ENCODE assay signal across 14 cellular contexts in the genomic region with DNA sequence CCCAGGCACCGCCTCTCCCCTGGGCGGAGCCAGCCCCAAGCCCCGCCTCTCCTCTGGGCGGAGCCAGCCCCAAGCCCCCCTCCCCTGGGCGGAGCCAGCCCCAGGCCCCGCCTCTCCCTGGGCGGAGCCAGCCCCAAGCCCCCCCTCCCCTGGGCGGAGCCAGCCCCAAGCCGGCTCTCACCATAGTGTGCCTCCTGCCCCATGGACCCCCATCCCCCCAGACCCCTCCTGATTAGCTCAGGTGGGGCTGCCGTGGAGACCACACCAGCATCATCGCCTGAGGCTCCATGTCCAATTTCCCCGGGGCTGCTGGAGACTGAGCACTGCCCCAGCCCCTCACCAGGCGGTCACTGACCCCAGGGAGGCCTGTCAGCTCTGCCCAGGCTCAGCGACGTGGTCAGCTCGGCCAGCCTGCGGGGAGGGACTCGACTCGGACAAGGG. TPM values are rescaled to one million over a fixed set of nuclear protein-coding genes. Genes with fewer than 3 reads are reported as not detected.
A peak's percentile ranks its signal among the peaks of the same experiment; 100 is the strongest.
DNase-seq lines count a peak whose midpoint lies in the region; ATAC-seq and TF ChIP-seq lines count a peak whose summit lies in the region.
"Had no signal": no experiment of that assay in that cellular context is flagged by ENCODE, and none has a peak within 500 bp of the region (broad histone marks: within the 10 kb centered on the region; RNA-seq: fewer than 3 reads in every experiment).

No MANE protein-coding gene starts in this region.

- intact Hi-C loops in activated CD8-positive, alpha-beta T cell treated with anti-CD3 and anti-CD28 coated beads for 36 hours (cut with micrococcal nuclease) = no loop called here

- TF ChIP-seq CTCF in activated CD8-positive, alpha-beta T cell treated with anti-CD3 and anti-CD28 coated beads for 36 hours (IDR thresholded peaks at IDR 0.05) = no peak

- POLR2A ChIA-PET in activated CD8-positive, alpha-beta T cell treated with anti-CD3 and anti-CD28 coated beads for 36 hours (lab: Charles Lee) = interaction anchor here (2.1 kb wide), 1 partner anchor 13 kb away, joined by 5 read pairs; no protein-coding TSS in a partner anchor
- POLR2A ChIA-PET in activated CD8-positive, alpha-beta T cell treated with anti-CD3 and anti-CD28 coated beads, Interleukin-2, amount 10 ng/mL, durations not matched to agents 7 days and 5 days (lab: Charles Lee) = no interaction called here

- H3K4me1 Mint-ChIP-seq in activated CD8-positive, alpha-beta T cell treated with anti-CD3 and anti-CD28 coated beads for 36 hours (ENCODE audit: low read depth) = peaks cover 4% of the 10 kb centered on the region
- H3K4me1 Mint-ChIP-seq in activated CD8-positive, alpha-beta T cell treated with anti-CD3 and anti-CD28 coated beads, Interleukin-2, amount 10 ng/mL, durations not matched to agents 7 days and 5 days (ENCODE audit: low read depth) = peaks cover 14% of the 10 kb centered on the region
- peaks cover 0 to 17% of the 10 kb centered on the region in 2 donors for H3K4me1 Mint-ChIP-seq in immature natural killer cell

- in situ Hi-C loops in GM23248 (cut with MboI) = no loop called here

- no peak overlapping the region for H3K4me3 Mint-ChIP-seq in activated CD8-positive, alpha-beta T cell treated with anti-CD3 and anti-CD28 coated beads for 36 hours
- H3K4me3 Mint-ChIP-seq in activated CD8-positive, alpha-beta T cell treated with anti-CD3 and anti-CD28 coated beads, Interleukin-2, amount 10 ng/mL, durations not matched to agents 7 days and 5 days = no peak overlapping the region
- H3K4me3 Mint-ChIP-seq in immature natural killer cell = no peak overlapping the region
- H3K4me3 Mint-ChIP-seq: stimulated activated naive B cell treated with anti-CD40 and anti-IgM and Interleukin-4, amounts not matched to agents 10 μg/mL and 1 μg/mL and 100 μg/mL, for 72 hours had no signal

- no peaks in the 10 kb centered on the region for H4K20me1 ChIP-seq in GM23248 (ENCODE audit: insufficient read depth)

- H3K9ac ChIP-seq in GM23248 = no peak overlapping the region

- H3K36me3 Mint-ChIP-seq in activated CD8-positive, alpha-beta T cell treated with anti-CD3 and anti-CD28 coated beads for 36 hours (ENCODE audit: low read depth) = no peaks in the 10 kb centered on the region
- peaks cover 4% of the 10 kb centered on the region for H3K36me3 Mint-ChIP-seq in activated CD8-positive, alpha-beta T cell treated with anti-CD3 and anti-CD28 coated beads, Interleukin-2, amount 10 ng/mL, durations not matched to agents 7 days and 5 days (ENCODE audit: low read depth)
- H3K36me3 Mint-ChIP-seq in immature natural killer cell = peaks cover 0 to 3% (median 0%) of the 10 kb centered on the region in 3 donors
- H3K36me3 Mint-ChIP-seq: stimulated activated naive B cell treated with anti-CD40 and anti-IgM and Interleukin-4, amounts not matched to agents 10 μg/mL and 1 μg/mL and 100 μg/mL, for 72 hours had no signal

- CTCF ChIA-PET in activated CD8-positive, alpha-beta T cell treated with anti-CD3 and anti-CD28 coated beads for 36 hours (lab: Charles Lee) = interaction anchor here (2.5 kb wide), 1 partner anchor 14 kb away, joined by 12 read pairs; no protein-coding TSS in a partner anchor
- CTCF ChIA-PET in activated CD8-positive, alpha-beta T cell treated with anti-CD3 and anti-CD28 coated beads, Interleukin-2, amount 10 ng/mL, durations not matched to agents 7 days and 5 days (lab: Charles Lee) = no interaction called here

- 75 to 92% methylated on average over 9 to 19 of the region's 19 CpGs for WGBS in GM23248 (ENCODE audit: low coverage in 1 of 2, low lambda C conversion rate in 2 of 2, missing lambda C conversion rate in 2 of 2), 2 experiments

- no peaks in the 10 kb centered on the region for H3K4me1 ChIP-seq in GM23248 (ENCODE audit: insufficient read depth)

- 0 out of 2 replicates have a peak, but pooled peaks cover 7% of the 10 kb centered on the region for H3F3A ChIP-seq in GM23248 (ENCODE audit: insufficient read depth)

- peaks cover 2% of the 10 kb centered on the region for H3K9me3 Mint-ChIP-seq in activated CD8-positive, alpha-beta T cell treated with anti-CD3 and anti-CD28 coated beads for 36 hours
- H3K9me3 Mint-ChIP-seq in activated CD8-positive, alpha-beta T cell treated with anti-CD3 and anti-CD28 coated beads, Interleukin-2, amount 10 ng/mL, durations not matched to agents 7 days and 5 days (ENCODE audit: insufficient read depth) = peaks cover 5% of the 10 kb centered on the region
- H3K9me3 Mint-ChIP-seq in immature natural killer cell = peaks cover 0 to 1% (median 0%) of the 10 kb centered on the region in 6 donors

- DNase-seq in activated CD8-positive, alpha-beta T cell treated with anti-CD3 and anti-CD28 coated beads for 36 hours = peak; percentile 57
- no peak for DNase-seq in activated CD8-positive, alpha-beta T cell treated with anti-CD3 and anti-CD28 coated beads, Interleukin-2, amount 10 ng/mL, durations not matched to agents 7 days and 5 days
- peak; percentile 39 for DNase-seq in GM23248
- DNase-seq in activated CD4-positive, alpha-beta T cell treated with anti-CD3 and anti-CD28 coated beads, Interleukin-2, amount 50 U/mL, for 1 hour = peak; percentile 45
- peak; percentile 21 to 29 (median 25) for DNase-seq in immature natural killer cell
- DNase-seq: DMS79; dorsolateral prefrontal cortex; Kasumi-1; NCI-H187 treated with DMSO at 0.1 percent for 48 hours; SHP77 treated with DMSO at 0.1 percent for 48 hours; stimulated activated naive B cell treated with anti-CD40 and anti-IgM and Interleukin-4, amounts not matched to agents 10 μg/mL and 1 μg/mL and 100 μg/mL, for 72 hours had no signal

- no peak overlapping the region for H3K4me3 ChIP-seq in GM23248
- H3K4me3 ChIP-seq: dorsolateral prefrontal cortex had no signal

- H3K9me3 ChIP-seq in GM23248 (ENCODE audit: low read depth) = no peaks in the 10 kb centered on the region

- peaks cover 6% of the 10 kb centered on the region for H3K27me3 Mint-ChIP-seq in activated CD8-positive, alpha-beta T cell treated with anti-CD3 and anti-CD28 coated beads for 36 hours
- H3K27me3 Mint-ChIP-seq in activated CD8-positive, alpha-beta T cell treated with anti-CD3 and anti-CD28 coated beads, Interleukin-2, amount 10 ng/mL, durations not matched to agents 7 days and 5 days (ENCODE audit: low read depth) = peaks cover 4% of the 10 kb centered on the region
- peaks cover 0 to 14% (median 10%) of the 10 kb centered on the region in 3 donors for H3K27me3 Mint-ChIP-seq in immature natural killer cell (ENCODE audit: low read depth in 3 of 3)

- no peak overlapping the region for H3K27ac Mint-ChIP-seq in activated CD8-positive, alpha-beta T cell treated with anti-CD3 and anti-CD28 coated beads for 36 hours
- H3K27ac Mint-ChIP-seq in activated CD8-positive, alpha-beta T cell treated with anti-CD3 and anti-CD28 coated beads, Interleukin-2, amount 10 ng/mL, durations not matched to agents 7 days and 5 days = no peak overlapping the region
- H3K27ac Mint-ChIP-seq in immature natural killer cell = no peak overlapping the region
- H3K27ac Mint-ChIP-seq: stimulated activated naive B cell treated with anti-CD40 and anti-IgM and Interleukin-4, amounts not matched to agents 10 μg/mL and 1 μg/mL and 100 μg/mL, for 72 hours had no signal

- H2AFZ ChIP-seq in GM23248 = no peak overlapping the region

- no peaks in the 10 kb centered on the region for H3K9me2 ChIP-seq in GM23248 (ENCODE audit: insufficient read depth)

- H3K36me3 ChIP-seq in GM23248 (ENCODE audit: low read depth) = no peaks in the 10 kb centered on the region

- ATAC-seq in activated CD8-positive, alpha-beta T cell treated with anti-CD3 and anti-CD28 coated beads for 36 hours = peak; percentile 19
- no peak for ATAC-seq in activated CD8-positive, alpha-beta T cell treated with anti-CD3 and anti-CD28 coated beads, Interleukin-2, amount 10 ng/mL, durations not matched to agents 7 days and 5 days
- no peak for ATAC-seq in GM18519 (IDR thresholded peaks at IDR 0.05; ENCODE audit: low FRiP score, unreplicated experiment)
- ATAC-seq in GM19351 (IDR thresholded peaks at IDR 0.05; ENCODE audit: unreplicated experiment) = no peak
- ATAC-seq in GM21717 (IDR thresholded peaks at IDR 0.05; ENCODE audit: unreplicated experiment) = no peak
- ATAC-seq: stimulated activated naive B cell treated with anti-CD40 and anti-IgM and Interleukin-4, amounts not matched to agents 10 μg/mL and 1 μg/mL and 100 μg/mL, for 72 hours had no signal

- no peak overlapping the region for H3K27ac ChIP-seq in GM23248

- no peak overlapping the region for H3K4me2 ChIP-seq in GM23248 (ENCODE audit: unreplicated experiment)

- H3K79me2 ChIP-seq in GM23248 (ENCODE audit: insufficient read depth) = no peaks in the 10 kb centered on the region

- H3K27me3 ChIP-seq in GM23248 (replicated peaks; ENCODE audit: insufficient read depth) = no peaks in the 10 kb centered on the region

RNA-seq across cellular contexts. Expression of gene MADCAM1, which starts 4.2 kb away (rescaled TPM):
- under 1 TPM; 0.20 to 0.22 TPM for total RNA-seq in activated CD8-positive, alpha-beta T cell treated with anti-CD3 and anti-CD28 coated beads for 36 hours
- total RNA-seq in activated CD8-positive, alpha-beta T cell treated with anti-CD3 and anti-CD28 coated beads, Interleukin-2, amount 10 ng/mL, durations not matched to agents 7 days and 5 days = under 1 TPM; 0.16 to 0.39 TPM
- 0.54 TPM in 1 of 2 replicates, not detected in the other for total RNA-seq in GM23248 (2014; rRNA removed; shearing (Covaris generic))
- polyA plus RNA-seq in GM23248 (2016; fragmentation: Nextera tagmentation; extraction: Ambion mirVana) = 0.11 and 0.38 TPM in 2 replicates
- under 1 TPM in 1 of 3 donors, not detected in 2; 0.30 TPM for polyA plus RNA-seq in immature natural killer cell

RNA-seq across cellular contexts. Expression of gene TPGS1, which starts 15.2 kb away (rescaled TPM):
- total RNA-seq in activated CD8-positive, alpha-beta T cell treated with anti-CD3 and anti-CD28 coated beads for 36 hours = 1 to 10 TPM; 8.9 to 9.3 TPM
- 10 to 100 TPM; 20.1 to 20.7 TPM for total RNA-seq in activated CD8-positive, alpha-beta T cell treated with anti-CD3 and anti-CD28 coated beads, Interleukin-2, amount 10 ng/mL, durations not matched to agents 7 days and 5 days
- 60.5 and 72.2 TPM in 2 replicates for total RNA-seq in GM23248 (2014; rRNA removed; shearing (Covaris generic))
- polyA plus RNA-seq in GM23248 (2016; fragmentation: Nextera tagmentation; extraction: Ambion mirVana) (18.9 and 22.0 TPM in 2 replicates), immature natural killer cell (10 to 100 TPM; 28.8 to 63.6 (median 37.0) TPM)

RNA-seq across cellular contexts. Expression of gene SHC2, which starts 31.3 kb away (rescaled TPM):
- total RNA-seq in activated CD8-positive, alpha-beta T cell treated with anti-CD3 and anti-CD28 coated beads for 36 hours = under 1 TPM; 0.25 to 0.45 TPM
- not detected for total RNA-seq in activated CD8-positive, alpha-beta T cell treated with anti-CD3 and anti-CD28 coated beads, Interleukin-2, amount 10 ng/mL, durations not matched to agents 7 days and 5 days
- total RNA-seq in GM23248 (2014; rRNA removed; shearing (Covaris generic)) = not detected in 2 replicates
- polyA plus RNA-seq in GM23248 (2016; fragmentation: Nextera tagmentation; extraction: Ambion mirVana) (not detected in 2 replicates), immature natural killer cell (not detected)

RNA-seq across cellular contexts. Expression of gene CDC34, which starts 39.4 kb away (rescaled TPM):
- total RNA-seq in activated CD8-positive, alpha-beta T cell treated with anti-CD3 and anti-CD28 coated beads for 36 hours = 10 to 100 TPM; 38.1 to 43.7 TPM
- total RNA-seq in activated CD8-positive, alpha-beta T cell treated with anti-CD3 and anti-CD28 coated beads, Interleukin-2, amount 10 ng/mL, durations not matched to agents 7 days and 5 days = 10 to 100 TPM; 49.0 to 53.0 TPM
- 43.0 and 50.8 TPM in 2 replicates for total RNA-seq in GM23248 (2014; rRNA removed; shearing (Covaris generic))
- polyA plus RNA-seq in GM23248 (2016; fragmentation: Nextera tagmentation; extraction: Ambion mirVana) (44.4 and 46.4 TPM in 2 replicates), immature natural killer cell (10 to 100 TPM; 40.6 to 57.7 (median 48.5) TPM)

RNA-seq across cellular contexts. Expression of gene GZMM, which starts 51.7 kb away (rescaled TPM):
- total RNA-seq in activated CD8-positive, alpha-beta T cell treated with anti-CD3 and anti-CD28 coated beads for 36 hours = 10 to 100 TPM; 52.7 to 58.5 TPM
- 10 to 100 TPM; 86.9 to 87.3 TPM for total RNA-seq in activated CD8-positive, alpha-beta T cell treated with anti-CD3 and anti-CD28 coated beads, Interleukin-2, amount 10 ng/mL, durations not matched to agents 7 days and 5 days
- not detected in 2 replicates for total RNA-seq in GM23248 (2014; rRNA removed; shearing (Covaris generic))
- polyA plus RNA-seq in GM23248 (2016; fragmentation: Nextera tagmentation; extraction: Ambion mirVana) = not detected in 2 replicates
- 100 to 1,000 TPM; 584 to 982 (median 652) TPM for polyA plus RNA-seq in immature natural killer cell
